8 cellular contexts compared by ENCODE assay signal in genomic region chrX:123450217-123450616, GRCh38.
A peak's percentile ranks its signal among the peaks of the same experiment; 100 is the strongest.
DNase-seq lines count a peak whose midpoint lies in the region; ATAC-seq and TF ChIP-seq lines count a peak whose summit lies in the region.
"Had no signal": no experiment of that assay in that cellular context is flagged by ENCODE, and none has a peak within 500 bp of the region (broad histone marks: within the 10 kb centered on the region; RNA-seq: fewer than 3 reads in every experiment).

No MANE protein-coding gene starts in this region.

- ATAC-seq in HG03378 (IDR thresholded peaks at IDR 0.05; ENCODE audit: unreplicated experiment) = no peak

- no peak overlapping the region for H3K4me2 ChIP-seq in mesendoderm (ENCODE audit: low read length)

- H3K27ac ChIP-seq in mesendoderm (ENCODE audit: low read depth, low read length) = no peak overlapping the region

- no peak overlapping the region for H3K56ac ChIP-seq in mesendoderm (ENCODE audit: low read length)

- peaks cover 1% of the 10 kb centered on the region for H3K27me3 Mint-ChIP-seq in activated T-helper 1 cell treated with anti-CD3 and anti-CD28 coated beads, Interleukin-12 subunit alpha, Interleukin-12 subunit beta, Interleukin-2, Interleukin-4 antibody, amounts not matched to agents 30 ng/mL and 10 ng/mL and 1 ng/mL, durations not matched to agents 14 hours and 24 hours and 36 hours (ENCODE audit: insufficient read depth)
- H3K27me3 Mint-ChIP-seq: stimulated activated naive CD8-positive, alpha-beta T cell treated with anti-CD3 and anti-CD28 coated beads, Interleukin-15, Interleukin-2, amounts not matched to agents 100 ng/mL and 50 ng/mL, for 24 hours had no signal

- H3K4ac ChIP-seq in mesendoderm (ENCODE audit: low read depth, low read length) = no peak overlapping the region

- no peak overlapping the region for H3K4me3 Mint-ChIP-seq in activated T-helper 1 cell treated with anti-CD3 and anti-CD28 coated beads, Interleukin-12 subunit alpha, Interleukin-12 subunit beta, Interleukin-2, Interleukin-4 antibody, amounts not matched to agents 30 ng/mL and 10 ng/mL and 1 ng/mL, durations not matched to agents 14 hours and 24 hours and 36 hours
- H3K4me3 Mint-ChIP-seq: stimulated activated naive CD8-positive, alpha-beta T cell treated with anti-CD3 and anti-CD28 coated beads, Interleukin-15, Interleukin-2, amounts not matched to agents 100 ng/mL and 50 ng/mL, for 24 hours had no signal

- H3K36me3 ChIP-seq in HAP-1 (replicated peaks) (no peaks in the 10 kb centered on the region; the same call in 1 of the 2 replicates), mesendoderm (ENCODE audit: control insufficient read depth, insufficient read depth, low read length) (no peaks in the 10 kb centered on the region)

- H3K23ac ChIP-seq in mesendoderm (ENCODE audit: low read length) = no peak overlapping the region

- no peaks in the 10 kb centered on the region for H3K4me1 Mint-ChIP-seq in activated T-helper 1 cell treated with anti-CD3 and anti-CD28 coated beads, Interleukin-12 subunit alpha, Interleukin-12 subunit beta, Interleukin-2, Interleukin-4 antibody, amounts not matched to agents 30 ng/mL and 10 ng/mL and 1 ng/mL, durations not matched to agents 14 hours and 24 hours and 36 hours (ENCODE audit: low read depth)

- H3K4me3 ChIP-seq in HAP-1 = no peak overlapping the region
- H3K4me3 ChIP-seq in astrocyte of the spinal cord (ENCODE audit: low read depth, low read length) = no peak overlapping the region
- no peak overlapping the region for H3K4me3 ChIP-seq in mesendoderm (ENCODE audit: low read length)

- H3K4me1 ChIP-seq in HAP-1 (peaks cover 4% of the 10 kb centered on the region; the same call in 1 of the 2 replicates), mesendoderm (ENCODE audit: control insufficient read depth, low read depth, low read length) (no peaks in the 10 kb centered on the region)

- no peak overlapping the region for H2BK15ac ChIP-seq in mesendoderm (replicated peaks; ENCODE audit: low read depth)

- no peak overlapping the region for H4K5ac ChIP-seq in mesendoderm (ENCODE audit: low read length)

- no peaks in the 10 kb centered on the region for H3K9me3 ChIP-seq in HAP-1

- intact Hi-C loops in activated T-helper 1 cell treated with anti-CD3 and anti-CD28 coated beads, Interleukin-12 subunit alpha, Interleukin-12 subunit beta, Interleukin-2, Interleukin-4 antibody, amounts not matched to agents 30 ng/mL and 10 ng/mL and 1 ng/mL, durations not matched to agents 14 hours and 24 hours and 36 hours (cut with micrococcal nuclease) = no loop called here

- no peak overlapping the region for H3K9ac ChIP-seq in mesendoderm (ENCODE audit: low read length)

- H3K27ac Mint-ChIP-seq in activated T-helper 1 cell treated with anti-CD3 and anti-CD28 coated beads, Interleukin-12 subunit alpha, Interleukin-12 subunit beta, Interleukin-2, Interleukin-4 antibody, amounts not matched to agents 30 ng/mL and 10 ng/mL and 1 ng/mL, durations not matched to agents 14 hours and 24 hours and 36 hours = no peak overlapping the region
- H3K27ac Mint-ChIP-seq: stimulated activated naive CD8-positive, alpha-beta T cell treated with anti-CD3 and anti-CD28 coated beads, Interleukin-15, Interleukin-2, amounts not matched to agents 100 ng/mL and 50 ng/mL, for 24 hours had no signal

- in situ Hi-C loops in HAP-1 (cut with MboI; ENCODE audit: low sequenced_read_pairs) = loop anchor here (25.0 kb wide), 1 partner anchor 187 kb away; no protein-coding TSS in a partner anchor
- in situ Hi-C loops in astrocyte of the spinal cord (cut with HindIII; ENCODE audit: low sequenced_read_pairs) = no loop called here

- no peaks in the 10 kb centered on the region for H3K36me3 Mint-ChIP-seq in activated T-helper 1 cell treated with anti-CD3 and anti-CD28 coated beads, Interleukin-12 subunit alpha, Interleukin-12 subunit beta, Interleukin-2, Interleukin-4 antibody, amounts not matched to agents 30 ng/mL and 10 ng/mL and 1 ng/mL, durations not matched to agents 14 hours and 24 hours and 36 hours (ENCODE audit: low read depth)

- WGBS in mesendoderm (ENCODE audit: extremely low coverage, insufficient coverage, low lambda C conversion rate) = no CpG with 5 or more reads among the region's 3 CpGs

- H3K79me2 ChIP-seq in mesendoderm (ENCODE audit: control insufficient read depth, insufficient read depth, low read length) = no peaks in the 10 kb centered on the region

- peak; percentile 52 for TF ChIP-seq CTCF in astrocyte of the spinal cord (IDR thresholded peaks at IDR 0.05; ENCODE audit: low read depth, low read length)

- H3K9me3 Mint-ChIP-seq in activated T-helper 1 cell treated with anti-CD3 and anti-CD28 coated beads, Interleukin-12 subunit alpha, Interleukin-12 subunit beta, Interleukin-2, Interleukin-4 antibody, amounts not matched to agents 30 ng/mL and 10 ng/mL and 1 ng/mL, durations not matched to agents 14 hours and 24 hours and 36 hours = no peaks in the 10 kb centered on the region
- H3K9me3 Mint-ChIP-seq: stimulated activated naive CD8-positive, alpha-beta T cell treated with anti-CD3 and anti-CD28 coated beads, Interleukin-15, Interleukin-2, amounts not matched to agents 100 ng/mL and 50 ng/mL, for 24 hours had no signal

- H3K18ac ChIP-seq in mesendoderm (ENCODE audit: low read length) = no peak overlapping the region

- H2AK5ac ChIP-seq in mesendoderm (ENCODE audit: low read length) = no peak overlapping the region

- H3K27me3 ChIP-seq in HAP-1 (ENCODE audit: low read depth) (no peaks in the 10 kb centered on the region), mesendoderm (ENCODE audit: insufficient read depth, low read length, poor library complexity) (no peaks in the 10 kb centered on the region)

- DNase-seq in EH (ENCODE audit: low read depth) (peak; percentile 2), HAP-1 (ENCODE audit: low spot score in 2 of 2) (peak; percentile 18 to 42), astrocyte of the spinal cord (ENCODE audit: low read depth, low spot score) (no peak), mesendoderm (peak; percentile 6), C1 segment of cervical spinal cord (lab: John Stamatoyannopoulos, UW) (no peak)
- no peak for DNase-seq in activated T-helper 1 cell treated with anti-CD3 and anti-CD28 coated beads, Interleukin-12 subunit alpha, Interleukin-12 subunit beta, Interleukin-2, Interleukin-4 antibody, amounts not matched to agents 30 ng/mL and 10 ng/mL and 1 ng/mL, durations not matched to agents 14 hours and 24 hours and 36 hours (ENCODE audit: low spot score)

- no peak overlapping the region for H4K8ac ChIP-seq in mesendoderm (ENCODE audit: low read depth, low read length)

- no peak overlapping the region for H2BK5ac ChIP-seq in mesendoderm (ENCODE audit: low read length)

- H3K79me1 ChIP-seq in mesendoderm (ENCODE audit: low read length) = no peaks in the 10 kb centered on the region

- H2BK120ac ChIP-seq in mesendoderm (ENCODE audit: low read depth, low read length) = no peak overlapping the region

Comparison
In these comparisons a context has a peak if more than half of its experiments do, and no peak if none do; other contexts are left out.
1. DNase-seq: peak in EH (single experiment), HAP-1 (2 of 2) and mesendoderm (single experiment); none in astrocyte of the spinal cord (single experiment), activated T-helper 1 cell treated with anti-CD3 and anti-CD28 coated beads, Interleukin-12 subunit alpha, Interleukin-12 subunit beta, Interleukin-2, Interleukin-4 antibody, amounts not matched to agents 30 ng/mL and 10 ng/mL and 1 ng/mL, durations not matched to agents 14 hours and 24 hours and 36 hours (single experiment) and C1 segment of cervical spinal cord (0 of 14).